9 cellular contexts compared by ENCODE assay signal in genomic region chr9:22208846-22209585, GRCh38.
A peak's percentile ranks its signal among the peaks of the same experiment; 100 is the strongest.
DNase-seq lines count a peak whose midpoint lies in the region; ATAC-seq and TF ChIP-seq lines count a peak whose summit lies in the region.
"Had no signal": no experiment of that assay in that cellular context is flagged by ENCODE, and none has a peak within 500 bp of the region (broad histone marks: within the 10 kb centered on the region; RNA-seq: fewer than 3 reads in every experiment).

No MANE protein-coding gene starts in this region.

- peak overlapping the region; percentile 74 for H3K4me3 Mint-ChIP-seq in activated naive CD8-positive, alpha-beta T cell treated with anti-CD3 and anti-CD28 coated beads, Interleukin-2, amount 10 ng/mL, durations not matched to agents 7 days and 5 days
- H3K4me3 Mint-ChIP-seq in naive B cell, result peak overlapping the region in 5 of 8 donors; percentile 40 to 81 (median 54)

- H2AFZ ChIP-seq in IMR-90 (replicated peaks; ENCODE audit: low read length, poor library complexity), result peak overlapping the region; percentile 69

- H3K18ac ChIP-seq in IMR-90 (ENCODE audit: low read depth, low read length), result peak overlapping the region; percentile 70; the same call in 1 of the 2 replicates

- no peak overlapping the region; the same call in 1 of the 2 replicates for H3K56ac ChIP-seq in IMR-90 (ENCODE audit: extremely low read depth, insufficient read depth, low read length)

- H3K36me3 ChIP-seq in IMR-90 (ENCODE audit: control insufficient read depth, insufficient read depth, low read length), result no peaks in the 10 kb centered on the region
- H3K36me3 ChIP-seq: heart right ventricle had no signal

- H3K9me1 ChIP-seq in IMR-90 (ENCODE audit: insufficient read depth, low read length), result no peaks in the 10 kb centered on the region

- DNase-seq in IMR-90 (no peak), naive B cell (no peak), DMS153 treated with DMSO at 0.1 percent for 48 hours (lab: John Stamatoyannopoulos, UW; ENCODE audit: unreplicated experiment) (no peak), SIG-M5 (lab: John Stamatoyannopoulos, UW) (no peak)
- DNase-seq in activated naive CD8-positive, alpha-beta T cell treated with anti-CD3 and anti-CD28 coated beads, Interleukin-2, amount 10 ng/mL, durations not matched to agents 7 days and 5 days, result no peak
- DNase-seq: heart right ventricle, small intestine had no signal

- intact Hi-C loops in IMR-90 (cut with micrococcal nuclease), result loop anchor here (5.0 kb wide), 1 partner anchor 37 kb away; no protein-coding TSS in a partner anchor

- peaks cover 2% of the 10 kb centered on the region for H3K27me3 Mint-ChIP-seq in activated naive CD8-positive, alpha-beta T cell treated with anti-CD3 and anti-CD28 coated beads, Interleukin-2, amount 10 ng/mL, durations not matched to agents 7 days and 5 days
- no peaks in the 10 kb centered on the region for H3K27me3 Mint-ChIP-seq in naive B cell

- no peaks in the 10 kb centered on the region for H4K20me1 ChIP-seq in IMR-90 (ENCODE audit: insufficient read depth, low read length)

- H2BK5ac ChIP-seq in IMR-90 (ENCODE audit: low read depth, low read length, poor library complexity, severe bottlenecking), result no peak overlapping the region

- peak overlapping the region; percentile 80; the same call in 1 of the 2 replicates for H2BK20ac ChIP-seq in IMR-90 (ENCODE audit: low read depth, low read length)

- peaks cover 1% of the 10 kb centered on the region for H3K36me3 Mint-ChIP-seq in activated naive CD8-positive, alpha-beta T cell treated with anti-CD3 and anti-CD28 coated beads, Interleukin-2, amount 10 ng/mL, durations not matched to agents 7 days and 5 days
- peaks cover 0 to 5% of the 10 kb centered on the region in 2 donors for H3K36me3 Mint-ChIP-seq in naive B cell

- no peaks in the 10 kb centered on the region for H3K27me3 ChIP-seq in IMR-90 (ENCODE audit: control insufficient read depth, insufficient read depth, low read length)
- H3K27me3 ChIP-seq: heart right ventricle had no signal

- dilution Hi-C loops in IMR-90 (cut with HindIII; ENCODE audit: low sequenced_read_pairs, unreplicated experiment), result no loop called here

- H4K8ac ChIP-seq in IMR-90 (ENCODE audit: low read depth in 2 of 2, low read length in 2 of 2), result peak overlapping the region in 1 of 2 experiments; percentile 63; a peak in 2 of 4 replicates

- no peak overlapping the region for H3K27ac ChIP-seq in IMR-90 (ENCODE audit: insufficient read depth, low read length)
- H3K27ac ChIP-seq: heart right ventricle had no signal

- peak; percentile 38 for ATAC-seq in GM18867 (IDR thresholded peaks at IDR 0.05; ENCODE audit: unreplicated experiment)
- ATAC-seq in IMR-90 (ENCODE audit: low read depth), result no peak
- ATAC-seq in activated naive CD8-positive, alpha-beta T cell treated with anti-CD3 and anti-CD28 coated beads, Interleukin-2, amount 10 ng/mL, durations not matched to agents 7 days and 5 days (ENCODE audit: low read depth), result peak; percentile 61
- no peak for ATAC-seq in naive B cell (ENCODE audit: low read depth in 2 of 2)
- ATAC-seq in GM19395 (IDR thresholded peaks at IDR 0.05; ENCODE audit: unreplicated experiment), result no peak
- ATAC-seq: heart right ventricle had no signal

- no CpG with 5 or more reads among the region's 1 CpG for WGBS in IMR-90 (ENCODE audit: extremely low coverage in 2 of 2, insufficient read length in 1 of 2), 2 experiments

- peak overlapping the region; percentile 91 for H4K5ac ChIP-seq in IMR-90 (ENCODE audit: low read depth, low read length)

- H3K4me1 ChIP-seq in IMR-90 (ENCODE audit: control insufficient read depth, insufficient read depth, low read length), result peaks cover 6% of the 10 kb centered on the region; the same call in 1 of the 2 replicates

- H3K4me2 ChIP-seq in IMR-90 (ENCODE audit: low read depth, low read length), result peak overlapping the region; percentile 78; the same call in 1 of the 2 replicates

- CTCF ChIA-PET in IMR-90 (lab: Yijun Ruan, JAX), result interaction anchor here (0.6 kb wide), 1 partner anchor 8 kb away, joined by 3 read pairs; no protein-coding TSS in a partner anchor

- H3K9me3 ChIP-seq in IMR-90 (ENCODE audit: control insufficient read depth, insufficient read depth, low read length), result no peaks in the 10 kb centered on the region
- H3K9me3 ChIP-seq: heart right ventricle had no signal

- H3K4me1 Mint-ChIP-seq in activated naive CD8-positive, alpha-beta T cell treated with anti-CD3 and anti-CD28 coated beads, Interleukin-2, amount 10 ng/mL, durations not matched to agents 7 days and 5 days, result peaks cover 13% of the 10 kb centered on the region
- H3K4me1 Mint-ChIP-seq in naive B cell, result peaks cover 38 to 63% (median 44%) of the 10 kb centered on the region in 3 donors

- no peak for TF ChIP-seq POLR2A in IMR-90 (IDR thresholded peaks at IDR 0.05; ENCODE audit: low read depth, low read length)

- H3K23ac ChIP-seq in IMR-90 (ENCODE audit: low read depth, low read length), result peak overlapping the region; percentile 50; the same call in 1 of the 2 replicates

- H3K4ac ChIP-seq in IMR-90 (ENCODE audit: low read depth, low read length), result peak overlapping the region; percentile 65

- H3K14ac ChIP-seq in IMR-90 (replicated peaks; ENCODE audit: low read depth, low read length), result peak overlapping the region; percentile 64

- peak overlapping the region; percentile 74 for H2BK120ac ChIP-seq in IMR-90 (ENCODE audit: low read depth, low read length)

- H3K27ac Mint-ChIP-seq in activated naive CD8-positive, alpha-beta T cell treated with anti-CD3 and anti-CD28 coated beads, Interleukin-2, amount 10 ng/mL, durations not matched to agents 7 days and 5 days, result peak overlapping the region; percentile 88
- H3K27ac Mint-ChIP-seq in naive B cell, result peak overlapping the region in 3 of 6 donors; percentile 36 to 79 (median 58)

- peak overlapping the region; percentile 75 for H2AK5ac ChIP-seq in IMR-90 (ENCODE audit: low read depth, low read length)

- in situ Hi-C loops in IMR-90 (cut with MboI; ENCODE audit: low sequenced_read_pairs), result no loop called here

- H3K79me1 ChIP-seq in IMR-90 (ENCODE audit: low read depth in 1 of 2, low read length in 2 of 2), result no peaks in the 10 kb centered on the region

- H3K9ac ChIP-seq in IMR-90 (ENCODE audit: low read depth, low read length), result no peak overlapping the region

- H2AK9ac ChIP-seq in IMR-90 (replicated peaks; ENCODE audit: low read depth, low read length, poor library complexity), result no peak overlapping the region

- BruUV-seq in IMR-90 (replicated peaks; lab: Mats Ljungman, UMichigan), result no TSS peak

- H4K91ac ChIP-seq in IMR-90 (ENCODE audit: insufficient read depth, low read depth, low read length), result peak overlapping the region; percentile 15; the same call in 1 of the 2 replicates

- TF ChIP-seq CTCF in IMR-90 (conservative IDR thresholded peaks at IDR 0.05; ENCODE audit: low read depth, low read length), result no peak

- H3K9me3 Mint-ChIP-seq in activated naive CD8-positive, alpha-beta T cell treated with anti-CD3 and anti-CD28 coated beads, Interleukin-2, amount 10 ng/mL, durations not matched to agents 7 days and 5 days, result peaks cover 1% of the 10 kb centered on the region
- peaks cover 0 to 13% (median 0%) of the 10 kb centered on the region in 7 donors for H3K9me3 Mint-ChIP-seq in naive B cell

- POLR2A ChIA-PET in IMR-90 (lab: Charles Lee; ENCODE audit: unreplicated experiment), result interaction anchor here (0.6 kb wide), 1 partner anchor 202 kb away, joined by 3 read pairs; no protein-coding TSS in a partner anchor
- POLR2A ChIA-PET in activated naive CD8-positive, alpha-beta T cell treated with anti-CD3 and anti-CD28 coated beads, Interleukin-2, amount 10 ng/mL, durations not matched to agents 7 days and 5 days (lab: Charles Lee), result no interaction called here

- no peak overlapping the region for H3K4me3 ChIP-seq in IMR-90 (ENCODE audit: insufficient read depth, low read depth, low read length)
- H3K4me3 ChIP-seq: heart right ventricle had no signal

- peak overlapping the region; percentile 48; the same call in 1 of the 3 replicates for H2BK15ac ChIP-seq in IMR-90 (ENCODE audit: low read depth, low read length)

- TF ChIP-seq RAD21 in IMR-90 (IDR thresholded peaks at IDR 0.05; ENCODE audit: low read length), result no peak

TF ChIP-seq in IMR-90, 13 proteins besides CTCF, POLR2A, EP300 and RAD21:
- TF ChIP-seq RCOR1 (IDR thresholded peaks at IDR 0.05; ENCODE audit: insufficient replicate concordance, low read length) (no peak), ELK1 (IDR thresholded peaks at IDR 0.05; ENCODE audit: borderline replicate concordance, low read depth, low read length) (no peak), CHD1 (IDR thresholded peaks at IDR 0.05; ENCODE audit: low read depth, low read length) (no peak)
TF ChIP-seq in IMR-90: peak in this region for 0.

Comparison
In these comparisons a context has a peak if more than half of its experiments do, and no peak if none do; other contexts are left out.
1. ATAC-seq: peak in GM18867 (single experiment) and activated naive CD8-positive, alpha-beta T cell treated with anti-CD3 and anti-CD28 coated beads, Interleukin-2, amount 10 ng/mL, durations not matched to agents 7 days and 5 days (single experiment); none in IMR-90 (single experiment), naive B cell (0 of 2) and GM19395 (single experiment).